ENCODE assay signal across 8 cellular contexts in genomic region chr6:125779924-125780539, GRCh38. TPM values are rescaled to one million over a fixed set of nuclear protein-coding genes. Genes with fewer than 3 reads are reported as not detected.
A peak's percentile ranks its signal among the peaks of the same experiment; 100 is the strongest.
DNase-seq lines count a peak whose midpoint lies in the region; ATAC-seq and TF ChIP-seq lines count a peak whose summit lies in the region.

No MANE protein-coding gene starts in this region.

- H3K27ac Mint-ChIP-seq in activated CD8-positive, alpha-beta memory T cell treated with anti-CD3 and anti-CD28 coated beads, Interleukin-2, amount 10 ng/mL, durations not matched to agents 7 days and 5 days = no peak overlapping the region
- no peak overlapping the region for H3K27ac Mint-ChIP-seq in endothelial cell (ENCODE audit: unreplicated experiment)

- H3K4me1 Mint-ChIP-seq in activated CD8-positive, alpha-beta memory T cell treated with anti-CD3 and anti-CD28 coated beads, Interleukin-2, amount 10 ng/mL, durations not matched to agents 7 days and 5 days = peaks cover 17% of the 10 kb centered on the region
- no peaks in the 10 kb centered on the region for H3K4me1 Mint-ChIP-seq in endothelial cell (ENCODE audit: unreplicated experiment)

- ATAC-seq in GM21360 (IDR thresholded peaks at IDR 0.05; ENCODE audit: unreplicated experiment) = peak; percentile 75
- peak; percentile 81 for ATAC-seq in activated CD8-positive, alpha-beta memory T cell treated with anti-CD3 and anti-CD28 coated beads, Interleukin-2, amount 10 ng/mL, durations not matched to agents 7 days and 5 days

- no peaks in the 10 kb centered on the region for H3K9me3 Mint-ChIP-seq in activated CD8-positive, alpha-beta memory T cell treated with anti-CD3 and anti-CD28 coated beads, Interleukin-2, amount 10 ng/mL, durations not matched to agents 7 days and 5 days (ENCODE audit: low read depth)
- H3K9me3 Mint-ChIP-seq in endothelial cell (ENCODE audit: unreplicated experiment) = peaks cover 4% of the 10 kb centered on the region

- H3K4me3 ChIP-seq in mesodermal cell (ENCODE audit: extremely low read depth, insufficient read depth, low read length, poor library complexity, severe bottlenecking) = peak overlapping the region; percentile 55

- CTCF ChIA-PET in activated CD8-positive, alpha-beta memory T cell treated with anti-CD3 and anti-CD28 coated beads, Interleukin-2, amount 10 ng/mL, durations not matched to agents 7 days and 5 days (lab: Charles Lee) = interaction anchor here (0.8 to 3.1 kb wide), 7 partner anchors 11 to 515 kb away, joined by 4 to 87 read pairs (median 5); partner anchors contain the start of genes HINT3, NCOA7 and TRMT11

- H3K4me1 ChIP-seq in mesodermal cell (ENCODE audit: control insufficient read depth, insufficient read depth, low read length, poor library complexity, severe bottlenecking) = no peaks in the 10 kb centered on the region

- DNase-seq in CMK (ENCODE audit: low read depth) (peak; percentile 87), HS-5 (ENCODE audit: low read depth) (peak; percentile 95), NOMO-1 (lab: John Stamatoyannopoulos, UW; ENCODE audit: unreplicated experiment in 2 of 2) (peak; percentile 79 to 94), endothelial cell (ENCODE audit: low spot score) (peak; percentile 81)
- DNase-seq in activated CD8-positive, alpha-beta memory T cell treated with anti-CD3 and anti-CD28 coated beads, Interleukin-2, amount 10 ng/mL, durations not matched to agents 7 days and 5 days = peak; percentile 87
- peak; percentile 80 for DNase-seq in stimulated activated CD8-positive, alpha-beta memory T cell treated with anti-CD3 and anti-CD28 coated beads, Interleukin-15, amount 100 ng/mL, for 1 hour (ENCODE audit: low read depth)

- no peak overlapping the region for H3K4me3 Mint-ChIP-seq in activated CD8-positive, alpha-beta memory T cell treated with anti-CD3 and anti-CD28 coated beads, Interleukin-2, amount 10 ng/mL, durations not matched to agents 7 days and 5 days
- no peak overlapping the region for H3K4me3 Mint-ChIP-seq in endothelial cell (ENCODE audit: unreplicated experiment)

- peak overlapping the region; percentile 85 for H3K27ac ChIP-seq in mesodermal cell (ENCODE audit: low read depth, low read length, severe bottlenecking)

- H3K9me3 ChIP-seq in mesodermal cell (ENCODE audit: control insufficient read depth, low read length) = peaks cover 7% of the 10 kb centered on the region

- WGBS in mesodermal cell (ENCODE audit: insufficient coverage in 2 of 2), 2 experiments = 0% methylated on average over 3 to 4 of the region's 17 CpGs

- no peak for TF ChIP-seq CTCF in endothelial cell (IDR thresholded peaks at IDR 0.05; ENCODE audit: unreplicated experiment)

- peaks cover 4% of the 10 kb centered on the region for H3K36me3 Mint-ChIP-seq in activated CD8-positive, alpha-beta memory T cell treated with anti-CD3 and anti-CD28 coated beads, Interleukin-2, amount 10 ng/mL, durations not matched to agents 7 days and 5 days
- peaks cover 5% of the 10 kb centered on the region for H3K36me3 Mint-ChIP-seq in endothelial cell (ENCODE audit: low read depth, unreplicated experiment)

- no peaks in the 10 kb centered on the region for H3K36me3 ChIP-seq in mesodermal cell (ENCODE audit: control insufficient read depth, insufficient read depth, low read length)

- H3K27me3 Mint-ChIP-seq in activated CD8-positive, alpha-beta memory T cell treated with anti-CD3 and anti-CD28 coated beads, Interleukin-2, amount 10 ng/mL, durations not matched to agents 7 days and 5 days = peaks cover 20% of the 10 kb centered on the region
- peaks cover 1% of the 10 kb centered on the region for H3K27me3 Mint-ChIP-seq in endothelial cell (ENCODE audit: unreplicated experiment)

RNA-seq across cellular contexts. Expression of gene NCOA7, which starts 10.7 kb away (rescaled TPM):
- 10 to 100 TPM; 45.3 to 46.9 TPM for total RNA-seq in activated CD8-positive, alpha-beta memory T cell treated with anti-CD3 and anti-CD28 coated beads, Interleukin-2, amount 10 ng/mL, durations not matched to agents 7 days and 5 days
- total RNA-seq in endothelial cell (ENCODE audit: unreplicated experiment) = 26.2 TPM
- 6.9 TPM for polyA plus RNA-seq in mesodermal cell (2013, experiment 1 of 2)
- 7.9 TPM for polyA plus RNA-seq in mesodermal cell (2013, experiment 2 of 2)

RNA-seq across cellular contexts. Expression of gene HEY2, which starts 30.6 kb away (rescaled TPM):
- not detected for total RNA-seq in activated CD8-positive, alpha-beta memory T cell treated with anti-CD3 and anti-CD28 coated beads, Interleukin-2, amount 10 ng/mL, durations not matched to agents 7 days and 5 days
- 82.7 TPM for total RNA-seq in endothelial cell (ENCODE audit: unreplicated experiment)
- 57.0 TPM for polyA plus RNA-seq in mesodermal cell (2013, experiment 1 of 2)
- polyA plus RNA-seq in mesodermal cell (2013, experiment 2 of 2) = 56.2 TPM

Comparison
In these comparisons a context has a peak if more than half of its experiments do, and no peak if none do; other contexts are left out.
1. Peak in every context shown above with its lines: DNase-seq, ATAC-seq, H3K4me3 ChIP-seq and H3K27ac ChIP-seq.
2. RNA of gene HEY2, which starts 30.6 kb away (total RNA-seq): 82.7 TPM in endothelial cell (single experiment); not detected in activated CD8-positive, alpha-beta memory T cell treated with anti-CD3 and anti-CD28 coated beads, Interleukin-2, amount 10 ng/mL, durations not matched to agents 7 days and 5 days; every median in the first group is over 10 times any median in the second.